ENCODE assay signal across 33 cellular contexts in the genomic region with DNA sequence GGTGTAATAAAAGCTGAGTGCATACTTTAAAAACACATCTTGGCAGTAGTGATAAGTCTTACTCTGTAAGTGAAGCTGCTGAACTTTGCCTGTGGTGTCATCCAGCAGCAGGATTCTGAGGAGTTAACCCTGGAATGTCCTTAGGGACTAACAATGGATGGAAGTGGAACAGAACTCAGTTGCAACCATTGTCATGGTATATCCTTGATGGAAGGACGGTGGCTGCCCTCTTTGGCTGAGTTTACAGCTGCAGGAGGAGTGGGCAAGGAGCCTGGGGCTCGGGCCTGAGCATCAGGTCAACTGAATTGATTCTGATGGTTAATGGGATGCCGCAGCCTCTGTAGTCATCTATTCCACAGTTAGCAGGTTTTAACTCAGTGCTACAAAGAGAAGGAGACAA. TPM values are rescaled to one million over a fixed set of nuclear protein-coding genes. Genes with fewer than 3 reads are reported as not detected.
"Had no signal": no experiment of that assay in that cellular context is flagged by ENCODE, and none has a peak within 500 bp of the region (broad histone marks: within the 10 kb centered on the region; RNA-seq: fewer than 3 reads in every experiment).

No MANE protein-coding gene starts in this region.

- H3K27ac Mint-ChIP-seq: activated CD4-positive, alpha-beta memory T cell treated with anti-CD3 and anti-CD28 coated beads for 36 hours; activated CD4-positive, alpha-beta T cell treated with anti-CD3 and anti-CD28 coated beads, Interleukin-2, amount 10 ng/mL, durations not matched to agents 24 days and 14 days; activated naive CD4-positive, alpha-beta T cell treated with anti-CD3 and anti-CD28 coated beads, Interleukin-2, amount 10 ng/mL, durations not matched to agents 7 days and 5 days; activated naive CD8-positive, alpha-beta T cell treated with anti-CD3 and anti-CD28 coated beads, Interleukin-2, amount 10 ng/mL, durations not matched to agents 7 days and 5 days; activated T-cell treated with anti-CD3 and anti-CD28 coated beads, Interleukin-2, amount 50 U/mL, for 24 hours; mesothelial cell of epicardium; naive B cell; stimulated activated memory B cell treated with anti-CD40 and anti-IgM and Interleukin-4, amounts not matched to agents 10 μg/mL and 1 μg/mL and 100 μg/mL, for 72 hours; stimulated activated naive CD8-positive, alpha-beta T cell treated with anti-CD3 and anti-CD28 coated beads, Interleukin-15, amount 100 ng/mL, for 72 hours; T-helper 17 cell had no signal

- H3K4me3 Mint-ChIP-seq: activated CD4-positive, alpha-beta memory T cell treated with anti-CD3 and anti-CD28 coated beads for 36 hours; activated CD4-positive, alpha-beta T cell treated with anti-CD3 and anti-CD28 coated beads, Interleukin-2, amount 10 ng/mL, durations not matched to agents 24 days and 14 days; activated naive CD4-positive, alpha-beta T cell treated with anti-CD3 and anti-CD28 coated beads, Interleukin-2, amount 10 ng/mL, durations not matched to agents 7 days and 5 days; activated naive CD8-positive, alpha-beta T cell treated with anti-CD3 and anti-CD28 coated beads, Interleukin-2, amount 10 ng/mL, durations not matched to agents 7 days and 5 days; activated T-cell treated with anti-CD3 and anti-CD28 coated beads, Interleukin-2, amount 50 U/mL, for 24 hours; mesothelial cell of epicardium; naive B cell; stimulated activated memory B cell treated with anti-CD40 and anti-IgM and Interleukin-4, amounts not matched to agents 10 μg/mL and 1 μg/mL and 100 μg/mL, for 72 hours; stimulated activated naive CD8-positive, alpha-beta T cell treated with anti-CD3 and anti-CD28 coated beads, Interleukin-15, amount 100 ng/mL, for 72 hours; T-helper 17 cell had no signal

- H3K79me2 ChIP-seq: parathyroid adenoma had no signal

- H3K27me3 Mint-ChIP-seq: activated CD4-positive, alpha-beta memory T cell treated with anti-CD3 and anti-CD28 coated beads for 36 hours; activated CD4-positive, alpha-beta T cell treated with anti-CD3 and anti-CD28 coated beads, Interleukin-2, amount 10 ng/mL, durations not matched to agents 24 days and 14 days; activated naive CD4-positive, alpha-beta T cell treated with anti-CD3 and anti-CD28 coated beads, Interleukin-2, amount 10 ng/mL, durations not matched to agents 7 days and 5 days; activated naive CD8-positive, alpha-beta T cell treated with anti-CD3 and anti-CD28 coated beads, Interleukin-2, amount 10 ng/mL, durations not matched to agents 7 days and 5 days had no signal

- H3K36me3 ChIP-seq: sigmoid colon, suprapubic skin, tibial artery, WERI-Rb-1 had no signal

- ATAC-seq: heart right ventricle; left cardiac atrium; left ventricle myocardium superior; psoas muscle; stimulated activated memory B cell treated with anti-CD40 and anti-IgM and Interleukin-4, amounts not matched to agents 10 μg/mL and 1 μg/mL and 100 μg/mL, for 72 hours; stimulated activated naive CD8-positive, alpha-beta T cell treated with anti-CD3 and anti-CD28 coated beads, Interleukin-15, amount 100 ng/mL, for 72 hours; T-helper 17 cell had no signal

- H3K4me1 Mint-ChIP-seq: activated CD4-positive, alpha-beta T cell treated with anti-CD3 and anti-CD28 coated beads, Interleukin-2, amount 10 ng/mL, durations not matched to agents 24 days and 14 days; activated naive CD4-positive, alpha-beta T cell treated with anti-CD3 and anti-CD28 coated beads, Interleukin-2, amount 10 ng/mL, durations not matched to agents 7 days and 5 days; activated naive CD8-positive, alpha-beta T cell treated with anti-CD3 and anti-CD28 coated beads, Interleukin-2, amount 10 ng/mL, durations not matched to agents 7 days and 5 days; mesothelial cell of epicardium; naive B cell; stimulated activated memory B cell treated with anti-CD40 and anti-IgM and Interleukin-4, amounts not matched to agents 10 μg/mL and 1 μg/mL and 100 μg/mL, for 72 hours; stimulated activated naive CD8-positive, alpha-beta T cell treated with anti-CD3 and anti-CD28 coated beads, Interleukin-15, amount 100 ng/mL, for 72 hours had no signal

- H3K27me3 ChIP-seq: sigmoid colon, suprapubic skin, tibial artery had no signal

- H3K4me1 ChIP-seq: heart right ventricle, parathyroid adenoma, psoas muscle, suprapubic skin, tibial artery had no signal

- DNase-seq: activated CD4-positive, alpha-beta memory T cell treated with anti-CD3 and anti-CD28 coated beads for 36 hours; activated CD4-positive, alpha-beta T cell treated with anti-CD3 and anti-CD28 coated beads, Interleukin-2, amount 10 ng/mL, durations not matched to agents 24 days and 14 days; activated CD4-positive, CD25-positive, alpha-beta regulatory T cell treated with anti-CD3 and anti-CD28 coated beads, Interleukin-2, amount 50 U/mL, for 72 hours; activated CD8-positive, alpha-beta memory T cell treated with anti-CD3 and anti-CD28 coated beads, Interleukin-2, amount 50 U/mL, for 4 hours; activated gamma-delta T cell; activated naive CD4-positive, alpha-beta T cell treated with anti-CD3 and anti-CD28 coated beads, Interleukin-2, amount 10 ng/mL, durations not matched to agents 7 days and 5 days; activated naive CD8-positive, alpha-beta T cell treated with anti-CD3 and anti-CD28 coated beads, Interleukin-2, amount 10 ng/mL, durations not matched to agents 7 days and 5 days; activated T-cell treated with anti-CD3 and anti-CD28 coated beads, Interleukin-2, amount 50 U/mL, for 24 hours; amygdala; caudate nucleus; erythroblast; foreskin melanocyte; heart right ventricle; islet precursor cell; left cardiac atrium; left ventricle myocardium superior; naive B cell; occipital lobe; psoas muscle; sigmoid colon; small intestine; stimulated activated CD4-positive, alpha-beta T cell treated with anti-CD3 and anti-CD28 coated beads, Interleukin-4, amount 100 ng/mL, for 24 hours; stimulated activated naive CD8-positive, alpha-beta T cell treated with anti-CD3 and anti-CD28 coated beads, Interleukin-15, amount 100 ng/mL, for 72 hours; T-helper 17 cell; T1000; tibial artery; WERI-Rb-1 had no signal

- H3K9me3 Mint-ChIP-seq: activated CD4-positive, alpha-beta memory T cell treated with anti-CD3 and anti-CD28 coated beads for 36 hours; activated CD4-positive, alpha-beta T cell treated with anti-CD3 and anti-CD28 coated beads, Interleukin-2, amount 10 ng/mL, durations not matched to agents 24 days and 14 days; activated naive CD4-positive, alpha-beta T cell treated with anti-CD3 and anti-CD28 coated beads, Interleukin-2, amount 10 ng/mL, durations not matched to agents 7 days and 5 days; activated naive CD8-positive, alpha-beta T cell treated with anti-CD3 and anti-CD28 coated beads, Interleukin-2, amount 10 ng/mL, durations not matched to agents 7 days and 5 days; activated T-cell treated with anti-CD3 and anti-CD28 coated beads, Interleukin-2, amount 50 U/mL, for 24 hours; mesothelial cell of epicardium; stimulated activated naive CD8-positive, alpha-beta T cell treated with anti-CD3 and anti-CD28 coated beads, Interleukin-15, amount 100 ng/mL, for 72 hours had no signal

- H3K4me3 ChIP-seq: heart right ventricle, psoas muscle, sigmoid colon, suprapubic skin, tibial artery had no signal

- H3K36me3 Mint-ChIP-seq: activated CD4-positive, alpha-beta memory T cell treated with anti-CD3 and anti-CD28 coated beads for 36 hours; activated naive CD4-positive, alpha-beta T cell treated with anti-CD3 and anti-CD28 coated beads, Interleukin-2, amount 10 ng/mL, durations not matched to agents 7 days and 5 days; activated naive CD8-positive, alpha-beta T cell treated with anti-CD3 and anti-CD28 coated beads, Interleukin-2, amount 10 ng/mL, durations not matched to agents 7 days and 5 days; mesothelial cell of epicardium; naive B cell; stimulated activated memory B cell treated with anti-CD40 and anti-IgM and Interleukin-4, amounts not matched to agents 10 μg/mL and 1 μg/mL and 100 μg/mL, for 72 hours had no signal

- H3K9me3 ChIP-seq: heart right ventricle, psoas muscle, sigmoid colon, suprapubic skin, tibial artery had no signal

- H3K27ac ChIP-seq: heart right ventricle, parathyroid adenoma, psoas muscle, sigmoid colon, suprapubic skin, tibial artery, WERI-Rb-1 had no signal

- H2AFZ ChIP-seq: parathyroid adenoma had no signal

- H3K9ac ChIP-seq: parathyroid adenoma had no signal

RNA-seq across cellular contexts. Expression of gene MRC1, which starts 56.2 kb away (rescaled TPM):
- total RNA-seq: activated CD4-positive, alpha-beta T cell treated with anti-CD3 and anti-CD28 coated beads, Interleukin-2, amount 10 ng/mL, durations not matched to agents 24 days and 14 days; chondrocyte; mesothelial cell of epicardium had no signal
- polyA plus RNA-seq: neural cell had no signal
